20 cellular contexts compared by ENCODE assay signal in the genomic region with DNA sequence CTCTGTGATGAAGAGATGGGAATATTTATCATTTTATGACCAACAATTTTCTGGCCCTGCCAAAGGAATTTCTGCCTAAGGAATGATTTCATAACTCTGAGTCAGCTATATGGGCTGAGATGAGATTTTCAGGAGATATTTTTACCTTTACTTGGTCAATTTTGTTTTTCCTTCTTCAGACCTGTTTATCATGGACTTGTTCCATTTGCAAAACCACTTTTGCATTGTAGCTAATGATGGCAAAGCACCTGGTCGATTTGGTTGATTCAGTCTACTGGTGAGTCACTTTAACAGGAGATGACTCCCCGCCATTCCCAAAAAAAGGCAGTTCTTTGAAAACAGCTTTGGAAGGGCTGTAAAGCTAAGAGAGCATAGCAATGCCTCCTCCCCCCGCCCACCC. TPM values are rescaled to one million over a fixed set of nuclear protein-coding genes. Genes with fewer than 3 reads are reported as not detected.
DNase-seq lines count a peak whose midpoint lies in the region; ATAC-seq and TF ChIP-seq lines count a peak whose summit lies in the region.
"Had no signal": no experiment of that assay in that cellular context is flagged by ENCODE, and none has a peak within 500 bp of the region (broad histone marks: within the 10 kb centered on the region; RNA-seq: fewer than 3 reads in every experiment).

No MANE protein-coding gene starts in this region.

- DNase-seq in MCF 10A (ENCODE audit: unreplicated experiment) (peak; percentile 47), breast epithelium (ENCODE audit: low spot score in 2 of 2) (no peak), astrocyte of the cerebellum (ENCODE audit: low read depth) (peak; percentile 0), foreskin keratinocyte (peak; percentile 45 to 74), KG1 (lab: John Stamatoyannopoulos, UW) (no peak), ovary (no peak)
- no peak for DNase-seq in activated CD4-positive, alpha-beta T cell treated with anti-CD3 and anti-CD28 coated beads for 36 hours
- DNase-seq: CD8-positive, alpha-beta T cell; COR-L47; DMS153; DMS79 treated with DMSO at 0.1 percent for 48 hours; GDM1; HCEC 1CT had no signal

- no peaks in the 10 kb centered on the region for H3K36me3 Mint-ChIP-seq in MCF 10A (ENCODE audit: insufficient read depth, unreplicated experiment)
- H3K36me3 Mint-ChIP-seq in activated CD4-positive, alpha-beta T cell treated with anti-CD3 and anti-CD28 coated beads for 36 hours (ENCODE audit: low read depth) = no peaks in the 10 kb centered on the region
- H3K36me3 Mint-ChIP-seq: CD14-positive monocyte; CD8-positive, alpha-beta T cell had no signal

- CTCF ChIA-PET in MCF 10A (lab: Yijun Ruan, JAX) = no interaction called here
- CTCF ChIA-PET in activated CD4-positive, alpha-beta T cell treated with anti-CD3 and anti-CD28 coated beads for 36 hours (lab: Charles Lee) = no interaction called here

- intact Hi-C loops in MCF 10A (cut with micrococcal nuclease) (no loop called here), breast epithelium (cut with DNase I; ENCODE audit: low total_unique reads) (no loop called here), ovary (cut with DNase I) (no loop called here)
- intact Hi-C loops in activated CD4-positive, alpha-beta T cell treated with anti-CD3 and anti-CD28 coated beads for 36 hours (cut with DNase I, micrococcal nuclease) = no loop called here

- no peak overlapping the region for H3K4me3 Mint-ChIP-seq in MCF 10A (ENCODE audit: unreplicated experiment)
- H3K4me3 Mint-ChIP-seq in activated CD4-positive, alpha-beta T cell treated with anti-CD3 and anti-CD28 coated beads for 36 hours = no peak overlapping the region
- H3K4me3 Mint-ChIP-seq: CD14-positive monocyte; CD8-positive, alpha-beta T cell had no signal

- H3K27me3 ChIP-seq in breast epithelium = peaks cover 0 to 31% of the 10 kb centered on the region in 2 donors
- no peaks in the 10 kb centered on the region for H3K27me3 ChIP-seq in foreskin keratinocyte
- no peaks in the 10 kb centered on the region for H3K27me3 ChIP-seq in ovary

- no peaks in the 10 kb centered on the region for H3K9me3 Mint-ChIP-seq in MCF 10A (ENCODE audit: unreplicated experiment)
- H3K9me3 Mint-ChIP-seq in activated CD4-positive, alpha-beta T cell treated with anti-CD3 and anti-CD28 coated beads for 36 hours (ENCODE audit: low read depth) = no peaks in the 10 kb centered on the region
- H3K9me3 Mint-ChIP-seq: CD8-positive, alpha-beta T cell had no signal

- TF ChIP-seq EP300 in ovary (IDR thresholded peaks at IDR 0.05) = no peak

- ATAC-seq in foreskin keratinocyte (peak; percentile 61), GM18867 (IDR thresholded peaks at IDR 0.05; ENCODE audit: unreplicated experiment) (no peak)
- ATAC-seq in activated CD4-positive, alpha-beta T cell treated with anti-CD3 and anti-CD28 coated beads for 36 hours = no peak
- ATAC-seq: CD8-positive, alpha-beta T cell had no signal

- no peak overlapping the region for H3K27ac Mint-ChIP-seq in MCF 10A (ENCODE audit: low read depth, unreplicated experiment)
- no peak overlapping the region for H3K27ac Mint-ChIP-seq in activated CD4-positive, alpha-beta T cell treated with anti-CD3 and anti-CD28 coated beads for 36 hours
- H3K27ac Mint-ChIP-seq: CD14-positive monocyte; CD8-positive, alpha-beta T cell had no signal

- BruUV-seq in MCF 10A (replicated peaks; lab: Mats Ljungman, UMichigan) = no TSS peak

- no peak overlapping the region for H3K4me3 ChIP-seq in breast epithelium
- no peak overlapping the region for H3K4me3 ChIP-seq in astrocyte of the cerebellum (ENCODE audit: low read depth, low read length)
- no peak overlapping the region for H3K4me3 ChIP-seq in ovary

- in situ Hi-C loops in astrocyte of the cerebellum (cut with HindIII; ENCODE audit: low sequenced_read_pairs) = no loop called here

- H3K4me1 ChIP-seq in breast epithelium = no peaks in the 10 kb centered on the region
- no peaks in the 10 kb centered on the region for H3K4me1 ChIP-seq in foreskin keratinocyte
- no peaks in the 10 kb centered on the region for H3K4me1 ChIP-seq in ovary (ENCODE audit: insufficient read depth)

- no peaks in the 10 kb centered on the region for H3K4me1 Mint-ChIP-seq in MCF 10A (ENCODE audit: insufficient read depth, unreplicated experiment)
- no peaks in the 10 kb centered on the region for H3K4me1 Mint-ChIP-seq in activated CD4-positive, alpha-beta T cell treated with anti-CD3 and anti-CD28 coated beads for 36 hours
- H3K4me1 Mint-ChIP-seq: CD14-positive monocyte had no signal

- H3K9me3 ChIP-seq in breast epithelium (no peaks in the 10 kb centered on the region), ovary (no peaks in the 10 kb centered on the region)

- TF ChIP-seq POLR2A in breast epithelium (IDR thresholded peaks at IDR 0.05) (no peak), ovary (IDR thresholded peaks at IDR 0.05) (no peak)

- no peaks in the 10 kb centered on the region for H3K36me3 ChIP-seq in breast epithelium
- H3K36me3 ChIP-seq in ovary = no peaks in the 10 kb centered on the region

- POLR2A ChIA-PET in MCF 10A (lab: Yijun Ruan, JAX) = no interaction called here
- POLR2A ChIA-PET in activated CD4-positive, alpha-beta T cell treated with anti-CD3 and anti-CD28 coated beads for 36 hours (lab: Charles Lee) = no interaction called here

- H3K27ac ChIP-seq in breast epithelium (no peak overlapping the region), foreskin keratinocyte (no peak overlapping the region), ovary (no peak overlapping the region)
- H3K27ac ChIP-seq: 22Rv1, HL-60 had no signal

- TF ChIP-seq CTCF in MCF 10A (IDR thresholded peaks at IDR 0.05; ENCODE audit: unreplicated experiment) (no peak), breast epithelium (IDR thresholded peaks at IDR 0.05) (no peak), astrocyte of the cerebellum (IDR thresholded peaks at IDR 0.05; ENCODE audit: low read depth, low read length, missing control alignments) (no peak), foreskin keratinocyte (conservative IDR thresholded peaks at IDR 0.05) (no peak), ovary (IDR thresholded peaks at IDR 0.05) (no peak)

- WGBS in ovary, 3 donors = 49 to 66% (median 58%) methylated on average over 3 of the region's 3 CpGs

- peaks cover 50% of the 10 kb centered on the region for H3K27me3 Mint-ChIP-seq in MCF 10A (ENCODE audit: insufficient read depth, unreplicated experiment)
- no peaks in the 10 kb centered on the region for H3K27me3 Mint-ChIP-seq in activated CD4-positive, alpha-beta T cell treated with anti-CD3 and anti-CD28 coated beads for 36 hours

RNA-seq across cellular contexts. Expression of gene TEX13A, which starts 53.3 kb away (rescaled TPM):
- total RNA-seq in MCF 10A (2022) (0.30 and 0.39 TPM in 2 replicates), breast epithelium (not detected), foreskin keratinocyte (not detected in 2 replicates), ovary (not detected)
- polyA plus RNA-seq in foreskin keratinocyte (not detected in 2 replicates), ovary (not detected)
- not detected for total RNA-seq in activated CD4-positive, alpha-beta T cell treated with anti-CD3 and anti-CD28 coated beads for 36 hours
- total RNA-seq: A673; CD8-positive, alpha-beta T cell; H1 had no signal
- polyA plus RNA-seq: BJ, CD14-positive monocyte, H1 had no signal

Comparison
In these comparisons a context has a peak if more than half of its experiments do, and no peak if none do; other contexts are left out.
1. DNase-seq: peak in MCF 10A (single experiment), astrocyte of the cerebellum (single experiment) and foreskin keratinocyte (2 of 2); none in breast epithelium (0 of 2), KG1 (single experiment), activated CD4-positive, alpha-beta T cell treated with anti-CD3 and anti-CD28 coated beads for 36 hours (single experiment) and ovary (0 of 5).